In genomic region chr12:107477946-107478610, GRCh38 we compare ENCODE assay signal across 19 cellular contexts.
"Had no signal": no experiment of that assay in that cellular context is flagged by ENCODE, and none has a peak within 500 bp of the region (broad histone marks: within the 10 kb centered on the region; RNA-seq: fewer than 3 reads in every experiment).

No MANE protein-coding gene starts in this region.

- H3K4me3 ChIP-seq: adrenal gland, esophagus muscularis mucosa, thoracic aorta, upper lobe of right lung had no signal

- H3K27ac ChIP-seq: adrenal gland, esophagus muscularis mucosa, neutrophil, parathyroid adenoma, thoracic aorta, upper lobe of right lung, WERI-Rb-1 had no signal

- DNase-seq: activated CD4-positive, alpha-beta memory T cell treated with anti-CD3 and anti-CD28 coated beads, Interleukin-2, amount 10 ng/mL, durations not matched to agents 7 days and 5 days; activated CD4-positive, alpha-beta T cell treated with anti-CD3 and anti-CD28 coated beads for 36 hours; activated effector memory CD4-positive, alpha-beta T cell treated with Interleukin-2 at 50 U/mL for 16 hours; activated T-cell treated with anti-CD3 and anti-CD28 coated beads, Interleukin-2, amount 50 U/mL, for 24 hours; adrenal gland; caudate nucleus; islet precursor cell; left ventricle myocardium superior; mesenchymal stem cell; naive thymus-derived CD8-positive, alpha-beta T cell; stimulated activated CD4-positive, alpha-beta T cell treated with anti-CD3 and anti-CD28 coated beads, Interleukin-12 subunit alpha, Interleukin-12 subunit beta, amount 100 ng/mL, for 4 hours; upper lobe of right lung; WERI-Rb-1 had no signal

- H3K27me3 Mint-ChIP-seq: activated CD4-positive, alpha-beta memory T cell treated with anti-CD3 and anti-CD28 coated beads, Interleukin-2, amount 10 ng/mL, durations not matched to agents 7 days and 5 days; activated CD4-positive, alpha-beta T cell treated with anti-CD3 and anti-CD28 coated beads for 36 hours; activated naive CD4-positive, alpha-beta T cell treated with anti-CD3 and anti-CD28 coated beads, Interleukin-2, amount 50 U/mL, for 24 hours; activated T-cell treated with anti-CD3 and anti-CD28 coated beads, Interleukin-2, amount 50 U/mL, for 24 hours had no signal

- H3K4me1 ChIP-seq: adrenal gland, esophagus muscularis mucosa, upper lobe of right lung had no signal

- H3K9me3 ChIP-seq: adrenal gland, esophagus muscularis mucosa, neutrophil, thoracic aorta, upper lobe of right lung had no signal

- H3K36me3 Mint-ChIP-seq: activated naive CD4-positive, alpha-beta T cell treated with anti-CD3 and anti-CD28 coated beads, Interleukin-2, amount 50 U/mL, for 24 hours; naive thymus-derived CD8-positive, alpha-beta T cell; stimulated activated effector memory CD8-positive, alpha-beta T cell treated with anti-CD3 and anti-CD28 coated beads, Interleukin-12 subunit alpha, Interleukin-12 subunit beta, amount 100 ng/mL, for 72 hours had no signal

- H3K36me3 ChIP-seq: adrenal gland, esophagus muscularis mucosa, neutrophil, thoracic aorta, upper lobe of right lung, WERI-Rb-1 had no signal

- H3K9me3 Mint-ChIP-seq: activated CD4-positive, alpha-beta memory T cell treated with anti-CD3 and anti-CD28 coated beads, Interleukin-2, amount 10 ng/mL, durations not matched to agents 7 days and 5 days; activated naive CD4-positive, alpha-beta T cell treated with anti-CD3 and anti-CD28 coated beads, Interleukin-2, amount 50 U/mL, for 24 hours; activated T-cell treated with anti-CD3 and anti-CD28 coated beads, Interleukin-2, amount 50 U/mL, for 24 hours; naive thymus-derived CD8-positive, alpha-beta T cell; stimulated activated effector memory CD8-positive, alpha-beta T cell treated with anti-CD3 and anti-CD28 coated beads, Interleukin-12 subunit alpha, Interleukin-12 subunit beta, amount 100 ng/mL, for 72 hours had no signal

- H3K27ac Mint-ChIP-seq: activated CD4-positive, alpha-beta memory T cell treated with anti-CD3 and anti-CD28 coated beads, Interleukin-2, amount 10 ng/mL, durations not matched to agents 7 days and 5 days; activated CD4-positive, alpha-beta T cell treated with anti-CD3 and anti-CD28 coated beads for 36 hours; activated naive CD4-positive, alpha-beta T cell treated with anti-CD3 and anti-CD28 coated beads, Interleukin-2, amount 50 U/mL, for 24 hours; activated T-cell treated with anti-CD3 and anti-CD28 coated beads, Interleukin-2, amount 50 U/mL, for 24 hours; naive thymus-derived CD8-positive, alpha-beta T cell; stimulated activated effector memory CD8-positive, alpha-beta T cell treated with anti-CD3 and anti-CD28 coated beads, Interleukin-12 subunit alpha, Interleukin-12 subunit beta, amount 100 ng/mL, for 72 hours had no signal

- H3K27me3 ChIP-seq: adrenal gland, neutrophil, upper lobe of right lung had no signal

- H3K4me3 Mint-ChIP-seq: activated CD4-positive, alpha-beta memory T cell treated with anti-CD3 and anti-CD28 coated beads, Interleukin-2, amount 10 ng/mL, durations not matched to agents 7 days and 5 days; activated CD4-positive, alpha-beta T cell treated with anti-CD3 and anti-CD28 coated beads for 36 hours; activated naive CD4-positive, alpha-beta T cell treated with anti-CD3 and anti-CD28 coated beads, Interleukin-2, amount 50 U/mL, for 24 hours; activated T-cell treated with anti-CD3 and anti-CD28 coated beads, Interleukin-2, amount 50 U/mL, for 24 hours; naive thymus-derived CD8-positive, alpha-beta T cell; stimulated activated effector memory CD8-positive, alpha-beta T cell treated with anti-CD3 and anti-CD28 coated beads, Interleukin-12 subunit alpha, Interleukin-12 subunit beta, amount 100 ng/mL, for 72 hours had no signal

- ATAC-seq: activated CD4-positive, alpha-beta T cell treated with anti-CD3 and anti-CD28 coated beads for 36 hours; left ventricle myocardium superior; naive thymus-derived CD8-positive, alpha-beta T cell; stimulated activated effector memory CD8-positive, alpha-beta T cell treated with anti-CD3 and anti-CD28 coated beads, Interleukin-12 subunit alpha, Interleukin-12 subunit beta, amount 100 ng/mL, for 72 hours; upper lobe of right lung had no signal
